Comparison of ENCODE assay signal across 13 cellular contexts in the genomic region with DNA sequence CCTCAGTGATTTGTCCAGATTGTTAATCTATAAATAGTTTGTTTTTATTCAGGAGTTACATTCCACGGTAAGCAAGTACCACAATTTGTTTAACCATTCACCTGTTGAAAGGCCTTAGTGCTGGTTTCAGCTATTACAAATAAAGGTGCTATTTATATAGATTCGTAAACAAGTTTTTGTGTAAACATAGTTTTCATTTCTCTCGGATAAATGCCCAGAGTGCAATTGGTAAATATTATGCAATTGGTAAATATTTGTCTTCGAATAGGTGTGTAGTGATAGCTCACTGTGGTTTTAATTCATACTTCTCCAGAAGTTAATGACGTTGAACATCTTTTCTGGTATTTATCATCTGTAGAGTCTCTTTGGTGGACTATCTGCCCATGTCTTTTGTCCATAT.
"Had no signal": no experiment of that assay in that cellular context is flagged by ENCODE, and none has a peak within 500 bp of the region (broad histone marks: within the 10 kb centered on the region; RNA-seq: fewer than 3 reads in every experiment).

No MANE protein-coding gene starts in this region.

- H3K27me3 ChIP-seq: heart left ventricle, testis had no signal

- H3K9me3 Mint-ChIP-seq: activated naive CD8-positive, alpha-beta T cell treated with anti-CD3 and anti-CD28 coated beads, Interleukin-2, amount 50 U/mL, for 24 hours; activated T-helper 1 cell treated with anti-CD3 and anti-CD28 coated beads, Interleukin-12 subunit alpha, Interleukin-12 subunit beta, Interleukin-2, Interleukin-4 antibody, amounts not matched to agents 30 ng/mL and 10 ng/mL and 1 ng/mL, durations not matched to agents 14 hours and 24 hours and 36 hours had no signal

- H3K9me3 ChIP-seq: testis had no signal

- H3K4me3 Mint-ChIP-seq: activated CD4-positive, alpha-beta T cell treated with anti-CD3 and anti-CD28 coated beads for 36 hours; activated CD8-positive, alpha-beta T cell treated with anti-CD3 and anti-CD28 coated beads for 36 hours; activated naive CD8-positive, alpha-beta T cell treated with anti-CD3 and anti-CD28 coated beads, Interleukin-2, amount 50 U/mL, for 24 hours; activated T-helper 1 cell treated with anti-CD3 and anti-CD28 coated beads, Interleukin-12 subunit alpha, Interleukin-12 subunit beta, Interleukin-2, Interleukin-4 antibody, amounts not matched to agents 30 ng/mL and 10 ng/mL and 1 ng/mL, durations not matched to agents 14 hours and 24 hours and 36 hours; stimulated activated naive CD8-positive, alpha-beta T cell treated with anti-CD3 and anti-CD28 coated beads, Interleukin-15, amount 100 ng/mL, for 72 hours had no signal

- H3K27ac ChIP-seq: heart left ventricle, testis had no signal

- H3K4me3 ChIP-seq: heart left ventricle, testis had no signal

- DNase-seq: activated CD4-positive, alpha-beta T cell treated with anti-CD3 and anti-CD28 coated beads for 36 hours; activated CD8-positive, alpha-beta memory T cell treated with anti-CD3 and anti-CD28 coated beads, Interleukin-2, amount 50 U/mL, for 4 hours; activated CD8-positive, alpha-beta T cell treated with anti-CD3 and anti-CD28 coated beads for 36 hours; activated naive CD4-positive, alpha-beta T cell treated with Interleukin-2 at 50 U/mL for 16 hours; activated naive CD8-positive, alpha-beta T cell treated with anti-CD3 and anti-CD28 coated beads, Interleukin-2, amount 50 U/mL, for 24 hours; heart left ventricle; left ventricle myocardium superior; stimulated activated CD4-positive, alpha-beta T cell treated with anti-CD3 and anti-CD28 coated beads, Interleukin-15, amount 100 ng/mL, for 24 hours; stimulated activated CD4-positive, alpha-beta T cell treated with anti-CD3 and anti-CD28 coated beads, Interleukin-4, amount 100 ng/mL, for 24 hours; stimulated activated naive CD8-positive, alpha-beta T cell treated with anti-CD3 and anti-CD28 coated beads, Interleukin-15, amount 100 ng/mL, for 72 hours; T-helper 9 cell; testis had no signal

- H3K4me1 ChIP-seq: testis had no signal

- H3K36me3 ChIP-seq: heart left ventricle had no signal

- H3K27me3 Mint-ChIP-seq: activated CD4-positive, alpha-beta T cell treated with anti-CD3 and anti-CD28 coated beads for 36 hours; activated CD8-positive, alpha-beta T cell treated with anti-CD3 and anti-CD28 coated beads for 36 hours; activated naive CD8-positive, alpha-beta T cell treated with anti-CD3 and anti-CD28 coated beads, Interleukin-2, amount 50 U/mL, for 24 hours; stimulated activated naive CD8-positive, alpha-beta T cell treated with anti-CD3 and anti-CD28 coated beads, Interleukin-15, amount 100 ng/mL, for 72 hours had no signal

- H3K27ac Mint-ChIP-seq: activated CD4-positive, alpha-beta T cell treated with anti-CD3 and anti-CD28 coated beads for 36 hours; activated CD8-positive, alpha-beta T cell treated with anti-CD3 and anti-CD28 coated beads for 36 hours; activated naive CD8-positive, alpha-beta T cell treated with anti-CD3 and anti-CD28 coated beads, Interleukin-2, amount 50 U/mL, for 24 hours; activated T-helper 1 cell treated with anti-CD3 and anti-CD28 coated beads, Interleukin-12 subunit alpha, Interleukin-12 subunit beta, Interleukin-2, Interleukin-4 antibody, amounts not matched to agents 30 ng/mL and 10 ng/mL and 1 ng/mL, durations not matched to agents 14 hours and 24 hours and 36 hours; stimulated activated naive CD8-positive, alpha-beta T cell treated with anti-CD3 and anti-CD28 coated beads, Interleukin-15, amount 100 ng/mL, for 72 hours had no signal
